In genomic region chr2:36355157-36355889, GRCh38 we compare ENCODE assay signal across 8 cellular contexts. TPM values are rescaled to one million over a fixed set of nuclear protein-coding genes. Genes with fewer than 3 reads are reported as not detected.
DNase-seq lines count a peak whose midpoint lies in the region; ATAC-seq and TF ChIP-seq lines count a peak whose summit lies in the region.

Gene CRIM1 (plus strand): TSS chr2:36355778. CDS start chr2:36356293, 515 bp downstream.

- DNase-seq in NCI-H345 (lab: John Stamatoyannopoulos, UW) (peak; percentile 22), NCI-H345 treated with DMSO at 0.1 percent for 48 hours (lab: John Stamatoyannopoulos, UW; ENCODE audit: unreplicated experiment) (no peak), NCI-H69 (lab: John Stamatoyannopoulos, UW) (peak; percentile 80), mucosa of descending colon (peak; percentile 90 to 94 (median 92))
- DNase-seq in activated T-cell treated with anti-CD3 and anti-CD28 coated beads, Interleukin-2, amount 50 U/mL, for 4 hours: peak; percentile 60

- H3K4me3 ChIP-seq in esophagus (ENCODE audit: low read depth in 1 of 2, low read length in 2 of 2): peak within 1 kb of the TSS; percentile 85 to 86
- H3K4me3 ChIP-seq in mucosa of descending colon: peak within 1 kb of the TSS; percentile 65

- intact Hi-C loops in mucosa of descending colon (cut with DNase I, micrococcal nuclease): loop anchor here (10.0 kb wide), 2 partner anchors 149 to 309 kb away; no protein-coding TSS in a partner anchor

- H3K36me3 Mint-ChIP-seq in activated T-cell treated with anti-CD3 and anti-CD28 coated beads, Interleukin-2, amount 50 U/mL, for 4 hours (ENCODE audit: insufficient read depth): no peaks in the 10 kb centered on the region
- no peaks in the 10 kb centered on the region for H3K36me3 Mint-ChIP-seq in stimulated activated memory B cell treated with anti-CD40 and anti-IgM and Interleukin-4, amounts not matched to agents 10 μg/mL and 1 μg/mL and 100 μg/mL, for 72 hours

- peak within 1 kb of the TSS; percentile 85 to 86 for H3K27ac ChIP-seq in esophagus (ENCODE audit: low read depth in 2 of 2, low read length in 1 of 2)

- peak within 1 kb of the TSS; percentile 80 for H3K4me3 Mint-ChIP-seq in activated T-cell treated with anti-CD3 and anti-CD28 coated beads, Interleukin-2, amount 50 U/mL, for 4 hours
- H3K4me3 Mint-ChIP-seq in stimulated activated memory B cell treated with anti-CD40 and anti-IgM and Interleukin-4, amounts not matched to agents 10 μg/mL and 1 μg/mL and 100 μg/mL, for 72 hours: peak within 1 kb of the TSS; percentile 70

- peak; percentile 34 for ATAC-seq in HG02870 (IDR thresholded peaks at IDR 0.05; ENCODE audit: unreplicated experiment)
- ATAC-seq in activated T-cell treated with anti-CD3 and anti-CD28 coated beads, Interleukin-2, amount 50 U/mL, for 4 hours: peak; percentile 74 to 77
- ATAC-seq in mucosa of descending colon: peak; percentile 79
- peak; percentile 61 for ATAC-seq in stimulated activated memory B cell treated with anti-CD40 and anti-IgM and Interleukin-4, amounts not matched to agents 10 μg/mL and 1 μg/mL and 100 μg/mL, for 72 hours

- no peaks in the 10 kb centered on the region for H3K9me3 ChIP-seq in esophagus (ENCODE audit: control insufficient read depth in 2 of 2, insufficient read depth in 1 of 2, low read depth in 1 of 2, low read length in 1 of 2)
- no peaks in the 10 kb centered on the region for H3K9me3 ChIP-seq in mucosa of descending colon

- H3K4me1 ChIP-seq in esophagus (ENCODE audit: control insufficient read depth in 2 of 2, insufficient read depth in 2 of 2, low read length in 1 of 2) (no peaks in the 10 kb centered on the region), mucosa of descending colon (ENCODE audit: low read depth) (peaks cover 19% of the 10 kb centered on the region)

- peaks cover 28% of the 10 kb centered on the region for H3K27me3 Mint-ChIP-seq in activated T-cell treated with anti-CD3 and anti-CD28 coated beads, Interleukin-2, amount 50 U/mL, for 4 hours (ENCODE audit: low read depth)
- peaks cover 42% of the 10 kb centered on the region for H3K27me3 Mint-ChIP-seq in stimulated activated memory B cell treated with anti-CD40 and anti-IgM and Interleukin-4, amounts not matched to agents 10 μg/mL and 1 μg/mL and 100 μg/mL, for 72 hours

- 1% methylated on average over 63 to 82 of the region's 82 CpGs for WGBS in esophagus, 2 donors

- no peak within 1 kb of the TSS for H3K27ac Mint-ChIP-seq in stimulated activated memory B cell treated with anti-CD40 and anti-IgM and Interleukin-4, amounts not matched to agents 10 μg/mL and 1 μg/mL and 100 μg/mL, for 72 hours

- no peaks in the 10 kb centered on the region for H3K9me3 Mint-ChIP-seq in activated T-cell treated with anti-CD3 and anti-CD28 coated beads, Interleukin-2, amount 50 U/mL, for 4 hours
- H3K9me3 Mint-ChIP-seq in stimulated activated memory B cell treated with anti-CD40 and anti-IgM and Interleukin-4, amounts not matched to agents 10 μg/mL and 1 μg/mL and 100 μg/mL, for 72 hours: peaks cover 4% of the 10 kb centered on the region

- no peaks in the 10 kb centered on the region for H3K27me3 ChIP-seq in esophagus (ENCODE audit: control insufficient read depth in 1 of 2, insufficient read depth in 2 of 2, low read length in 2 of 2)

- H3K36me3 ChIP-seq in esophagus (ENCODE audit: control insufficient read depth in 2 of 2, insufficient read depth in 2 of 2, low read length in 1 of 2): no peaks in the 10 kb centered on the region
- H3K36me3 ChIP-seq in mucosa of descending colon (ENCODE audit: low read depth): no peaks in the 10 kb centered on the region

- TF ChIP-seq CTCF in mucosa of descending colon (IDR thresholded peaks at IDR 0.05): no peak

- peaks cover 40% of the 10 kb centered on the region for H3K4me1 Mint-ChIP-seq in activated T-cell treated with anti-CD3 and anti-CD28 coated beads, Interleukin-2, amount 50 U/mL, for 4 hours (ENCODE audit: low read depth)
- peaks cover 33% of the 10 kb centered on the region for H3K4me1 Mint-ChIP-seq in stimulated activated memory B cell treated with anti-CD40 and anti-IgM and Interleukin-4, amounts not matched to agents 10 μg/mL and 1 μg/mL and 100 μg/mL, for 72 hours

RNA-seq across cellular contexts. Expression of gene CRIM1, which starts in this region (rescaled TPM):
- 10 to 100 TPM; 17.9 to 23.8 (median 22.9) TPM for total RNA-seq in activated T-cell treated with anti-CD3 and anti-CD28 coated beads, Interleukin-2, amount 50 U/mL, for 4 hours
- 10 to 100 TPM in 1 of 2 donors, 1 to 10 TPM in 1; 5.9 to 10.3 TPM for polyA plus RNA-seq in esophagus
- total RNA-seq in mucosa of descending colon: 100 to 1,000 TPM in 1 of 3 donors, 10 to 100 TPM in 2; 66.9 to 104 (median 85.8) TPM
